In genomic region chr4:85681194-85681803, GRCh38 we compare ENCODE assay signal across 8 cellular contexts.
A peak's percentile ranks its signal among the peaks of the same experiment; 100 is the strongest.
DNase-seq lines count a peak whose midpoint lies in the region; ATAC-seq and TF ChIP-seq lines count a peak whose summit lies in the region.

No MANE protein-coding gene starts in this region.

- intact Hi-C loops in OCI-LY7 (cut with micrococcal nuclease; ENCODE audit: unreplicated experiment), result no loop called here
- intact Hi-C loops in sciatic nerve (cut with DNase I), result no loop called here
- intact Hi-C loops in esophagus muscularis mucosa (cut with DNase I), result no loop called here

- no peaks in the 10 kb centered on the region for H3K27me3 ChIP-seq in esophagus muscularis mucosa

- no peak for TF ChIP-seq CTCF in OCI-LY7 (conservative IDR thresholded peaks at IDR 0.05; ENCODE audit: low read length)
- no peak for TF ChIP-seq CTCF in fibroblast of mammary gland (conservative IDR thresholded peaks at IDR 0.05; ENCODE audit: control insufficient read depth, insufficient read depth, low read depth, low read length)
- TF ChIP-seq CTCF in esophagus muscularis mucosa (IDR thresholded peaks at IDR 0.05), result no peak

- no peaks in the 10 kb centered on the region for H3K4me1 Mint-ChIP-seq in activated naive CD8-positive, alpha-beta T cell treated with anti-CD3 and anti-CD28 coated beads for 36 hours

- no peaks in the 10 kb centered on the region for H4K20me1 ChIP-seq in OCI-LY7 (ENCODE audit: insufficient read depth, low read length)

- H3K4me3 Mint-ChIP-seq in activated naive CD8-positive, alpha-beta T cell treated with anti-CD3 and anti-CD28 coated beads for 36 hours, result no peak overlapping the region

- 26% methylated on average over 2 of the region's 2 CpGs for WGBS in esophagus muscularis mucosa

- H3K4me3 ChIP-seq in OCI-LY7 (ENCODE audit: low read depth, low read length, poor library complexity, severe bottlenecking) (no peak overlapping the region), fibroblast of mammary gland (ENCODE audit: control insufficient read depth, low read depth, low read length) (no peak overlapping the region), esophagus muscularis mucosa (no peak overlapping the region)

- no TSS peak for BruUV-seq in OCI-LY7 (replicated peaks; lab: Mats Ljungman, UMichigan)

- peak overlapping the region; percentile 90 for H2AFZ ChIP-seq in OCI-LY7 (ENCODE audit: low read length)

- H3K36me3 ChIP-seq in OCI-LY7 (ENCODE audit: insufficient read depth, low read length) (no peaks in the 10 kb centered on the region; the same call in 1 of the 2 replicates), esophagus muscularis mucosa (no peaks in the 10 kb centered on the region)

- no peaks in the 10 kb centered on the region for H3K36me3 Mint-ChIP-seq in activated naive CD8-positive, alpha-beta T cell treated with anti-CD3 and anti-CD28 coated beads for 36 hours

- TF ChIP-seq EP300 in esophagus muscularis mucosa (IDR thresholded peaks at IDR 0.05), result no peak

- TF ChIP-seq POLR2A in esophagus muscularis mucosa (IDR thresholded peaks at IDR 0.05; ENCODE audit: low read depth), result no peak

- no peak overlapping the region for H3K27ac Mint-ChIP-seq in activated naive CD8-positive, alpha-beta T cell treated with anti-CD3 and anti-CD28 coated beads for 36 hours

- peaks cover 2% of the 10 kb centered on the region for H3K9me3 Mint-ChIP-seq in activated naive CD8-positive, alpha-beta T cell treated with anti-CD3 and anti-CD28 coated beads for 36 hours

- H3K4me2 ChIP-seq in OCI-LY7 (ENCODE audit: low read length), result no peak overlapping the region

- no peak overlapping the region for H3K27ac ChIP-seq in OCI-LY7 (ENCODE audit: low read depth, low read length, poor library complexity, severe bottlenecking)
- peak overlapping the region in 2 of 4 donors; percentile 11 to 49 for H3K27ac ChIP-seq in esophagus muscularis mucosa (replicated peaks in 1 of 4)

- CTCF ChIA-PET in OCI-LY7 (lab: Charles Lee; ENCODE audit: unreplicated experiment), result no interaction called here

- no peaks in the 10 kb centered on the region for H3K9me2 ChIP-seq in OCI-LY7 (ENCODE audit: insufficient read depth, low read length)

- POLR2A ChIA-PET in OCI-LY7 (lab: Charles Lee), result interaction anchor here (0.6 to 5.0 kb wide), 11 partner anchors 9 to 1254 kb away, joined by 3 to 27 read pairs (median 5); no protein-coding TSS in a partner anchor

- DNase-seq in OCI-LY7 (ENCODE audit: low spot score) (peak; percentile 66), fibroblast of mammary gland (ENCODE audit: low read depth) (peak; percentile 97), sciatic nerve (ENCODE audit: low spot score) (peak; percentile 63), NCI-H82 (lab: John Stamatoyannopoulos, UW) (no peak), esophagus muscularis mucosa (ENCODE audit: extremely low spot score) (no peak)
- DNase-seq in activated CD8-positive, alpha-beta memory T cell treated with anti-CD3 and anti-CD28 coated beads, Interleukin-2, amount 50 U/mL, for 48 hours, result no peak
- DNase-seq in activated naive CD8-positive, alpha-beta T cell treated with anti-CD3 and anti-CD28 coated beads for 36 hours, result no peak

- no peaks in the 10 kb centered on the region for H3K27me3 Mint-ChIP-seq in activated naive CD8-positive, alpha-beta T cell treated with anti-CD3 and anti-CD28 coated beads for 36 hours

- H3K4me1 ChIP-seq in OCI-LY7 (ENCODE audit: insufficient read depth, low read length, poor library complexity, severe bottlenecking), result peaks cover 11% of the 10 kb centered on the region
- peaks cover 0 to 8% (median 0%) of the 10 kb centered on the region in 4 donors for H3K4me1 ChIP-seq in esophagus muscularis mucosa

- ATAC-seq in GM18868 (IDR thresholded peaks at IDR 0.05; ENCODE audit: unreplicated experiment) (peak; percentile 76), sciatic nerve (peak; percentile 98)

- H3K9me3 ChIP-seq in OCI-LY7 (ENCODE audit: low read length) (peaks cover 20% of the 10 kb centered on the region; the same call in 1 of the 2 replicates), esophagus muscularis mucosa (no peaks in the 10 kb centered on the region)

- H3K79me2 ChIP-seq in OCI-LY7 (ENCODE audit: insufficient read depth, low read depth, low read length), result no peaks in the 10 kb centered on the region

Comparison
In these comparisons a context has a peak if more than half of its experiments do, and no peak if none do; other contexts are left out.
1. DNase-seq: peak in OCI-LY7 (single experiment), fibroblast of mammary gland (single experiment) and sciatic nerve (single experiment); none in activated CD8-positive, alpha-beta memory T cell treated with anti-CD3 and anti-CD28 coated beads, Interleukin-2, amount 50 U/mL, for 48 hours (single experiment), NCI-H82 (single experiment), activated naive CD8-positive, alpha-beta T cell treated with anti-CD3 and anti-CD28 coated beads for 36 hours (single experiment) and esophagus muscularis mucosa (single experiment).